In genomic region chr18:25351773-25352628, GRCh38 we compare ENCODE assay signal across 1 cellular context.
TF ChIP-seq lines count a peak whose summit lies in the region.

Gene ZNF521 (minus strand): TSS chr18:25352166. CDS start chr18:25350946, 1,220 bp downstream.

TF ChIP-seq in HEK293, 187 proteins besides CTCF, POLR2A, EP300 and RAD21 (continued from another document and continues in another):
- TF ChIP-seq INSM2 (tag by site-specific recombination; IDR thresholded peaks at IDR 0.05) = no peak
- TF ChIP-seq ZNF623 (tag by site-specific recombination; IDR thresholded peaks at IDR 0.05) = no peak
- no peak for TF ChIP-seq OVOL3 (tag by site-specific recombination; IDR thresholded peaks at IDR 0.05)
- TF ChIP-seq ZNF560 (tag by site-specific recombination; IDR thresholded peaks at IDR 0.05; ENCODE audit: borderline replicate concordance) = no peak
- TF ChIP-seq ZNF701 (tag by site-specific recombination; IDR thresholded peaks at IDR 0.05) = no peak
- TF ChIP-seq ZNF248 (tag by site-specific recombination; IDR thresholded peaks at IDR 0.05) = no peak
- TF ChIP-seq ZNF677 (tag by site-specific recombination; IDR thresholded peaks at IDR 0.05) = no peak
- no peak for TF ChIP-seq ZFP3 (tag by site-specific recombination; IDR thresholded peaks at IDR 0.05; ENCODE audit: low read depth)
- no peak for TF ChIP-seq EGR2 (tag by site-specific recombination; IDR thresholded peaks at IDR 0.05; ENCODE audit: low read depth)
- TF ChIP-seq ZNF280C (tag by site-specific recombination; IDR thresholded peaks at IDR 0.05) = no peak
- peak; percentile 29; the same call in 1 of the 2 replicates for TF ChIP-seq TCF7L2 (IDR thresholded peaks at IDR 0.05; ENCODE audit: borderline replicate concordance, low read depth, low read length)
- peak; percentile 76 for TF ChIP-seq ZNF692 (tag by site-specific recombination; IDR thresholded peaks at IDR 0.05)
- TF ChIP-seq KLF10 (tag by site-specific recombination; IDR thresholded peaks at IDR 0.05) = no peak
- TF ChIP-seq ZNF843 (tag by site-specific recombination; IDR thresholded peaks at IDR 0.05) = peak; percentile 56; the same call in 1 of the 2 replicates
- no peak for TF ChIP-seq ZNF777 (tag by site-specific recombination; IDR thresholded peaks at IDR 0.05; ENCODE audit: borderline replicate concordance)
- no peak for TF ChIP-seq ZBTB49 (tag by site-specific recombination; IDR thresholded peaks at IDR 0.05; ENCODE audit: low read depth)
- TF ChIP-seq ZNF10 (tag by site-specific recombination; IDR thresholded peaks at IDR 0.05) = no peak
- no peak for TF ChIP-seq ZNF514 (tag by site-specific recombination; IDR thresholded peaks at IDR 0.05)
- TF ChIP-seq ZNF311 (tag by site-specific recombination; IDR thresholded peaks at IDR 0.05; ENCODE audit: borderline replicate concordance) = no peak
- peak; percentile 57; the same call in 1 of the 2 replicates for TF ChIP-seq PRDM4 (tag by site-specific recombination; IDR thresholded peaks at IDR 0.05)
- no peak for TF ChIP-seq ZNF112 (tag by site-specific recombination; IDR thresholded peaks at IDR 0.05)
- no peak for TF ChIP-seq KLF9 (tag by site-specific recombination; IDR thresholded peaks at IDR 0.05; ENCODE audit: low read depth)
- TF ChIP-seq ZNF354C (tag by site-specific recombination; IDR thresholded peaks at IDR 0.05; ENCODE audit: borderline replicate concordance, low read depth) = no peak
- TF ChIP-seq ZNF37A (tag by site-specific recombination; IDR thresholded peaks at IDR 0.05) = no peak
- no peak for TF ChIP-seq ZNF211 (tag by site-specific recombination; IDR thresholded peaks at IDR 0.05; ENCODE audit: low read depth)
- no peak for TF ChIP-seq ZNF362 (tag by site-specific recombination; IDR thresholded peaks at IDR 0.05)
- TF ChIP-seq ZNF645 (tag by site-specific recombination; IDR thresholded peaks at IDR 0.05) = no peak
- no peak for TF ChIP-seq ZNF221 (tag by site-specific recombination; IDR thresholded peaks at IDR 0.05; ENCODE audit: borderline replicate concordance)
- TF ChIP-seq ZNF501 (tag by site-specific recombination; IDR thresholded peaks at IDR 0.05) = 0 out of 2 replicates have a peak, but pooled peaks have one; percentile 37
- peak; percentile 52; the same call in 1 of the 2 replicates for TF ChIP-seq SP3 (tag by site-specific recombination; IDR thresholded peaks at IDR 0.05)
- TF ChIP-seq ZIC2 (tag by site-specific recombination; IDR thresholded peaks at IDR 0.05) = peak; percentile 81
- TF ChIP-seq ZNF341 (tag by site-specific recombination; IDR thresholded peaks at IDR 0.05; ENCODE audit: low read depth) = 0 out of 2 replicates have a peak, but pooled peaks have one; percentile 7
- no peak for TF ChIP-seq MYNN (tag by site-specific recombination; IDR thresholded peaks at IDR 0.05; ENCODE audit: borderline replicate concordance)
- TF ChIP-seq YY2 (tag by site-specific recombination; IDR thresholded peaks at IDR 0.05) = peak; percentile 29; the same call in 1 of the 2 replicates
- no peak for TF ChIP-seq KLF7 (tag by site-specific recombination; IDR thresholded peaks at IDR 0.05; ENCODE audit: borderline replicate concordance)
- TF ChIP-seq YY1 (tag by site-specific recombination; IDR thresholded peaks at IDR 0.05) = 0 out of 2 replicates have a peak, but pooled peaks have one; percentile 23
- no peak for TF ChIP-seq ZNF404 (tag by site-specific recombination; IDR thresholded peaks at IDR 0.05)
- no peak for TF ChIP-seq HOXA7 (CRISPR knock-in tag; IDR thresholded peaks at IDR 0.05; ENCODE audit: borderline replicate concordance)
- no peak for TF ChIP-seq HOXD13 (CRISPR knock-in tag; IDR thresholded peaks at IDR 0.05; ENCODE audit: borderline replicate concordance)
- TF ChIP-seq ZBTB1 (tag by site-specific recombination; IDR thresholded peaks at IDR 0.05) = peak; percentile 23; the same call in 1 of the 2 replicates
- no peak for TF ChIP-seq ZNF544 (tag by site-specific recombination; IDR thresholded peaks at IDR 0.05)
- TF ChIP-seq HIC1 (tag by site-specific recombination; IDR thresholded peaks at IDR 0.05) = no peak
- peak; percentile 83 for TF ChIP-seq ZSCAN30 (tag by site-specific recombination; IDR thresholded peaks at IDR 0.05)
- TF ChIP-seq ZXDB (tag by site-specific recombination; IDR thresholded peaks at IDR 0.05) = peak; percentile 82; the same call in 1 of the 2 replicates
- peak; percentile 57 for TF ChIP-seq PATZ1 (tag by site-specific recombination; IDR thresholded peaks at IDR 0.05)
- no peak for TF ChIP-seq ZNF350 (tag by site-specific recombination; IDR thresholded peaks at IDR 0.05)
- 0 out of 2 replicates have a peak, but pooled peaks have one; percentile 17 for TF ChIP-seq GFI1B (tag by site-specific recombination; IDR thresholded peaks at IDR 0.05)
